In genomic region chr21:8406331-8406730, GRCh38 we compare ENCODE assay signal across 3 cellular contexts.
A peak's percentile ranks its signal among the peaks of the same experiment; 100 is the strongest.
DNase-seq lines count a peak whose midpoint lies in the region; ATAC-seq lines count a peak whose summit lies in the region.
"Not testable (repeated sequence)": the region's sequence is repeated elsewhere in the genome, so short reads cannot be mapped to it uniquely, and the experiment has no call there.

No MANE protein-coding gene starts in this region.

- H3K4me3 ChIP-seq in aorta (ENCODE audit: low read length in 2 of 2) = not testable (repeated sequence)

- not testable (repeated sequence) for H3K36me3 ChIP-seq in aorta (ENCODE audit: control insufficient read depth in 1 of 2, insufficient read depth in 2 of 2, low read length in 1 of 2)

- not testable (repeated sequence) for H3K27me3 ChIP-seq in aorta (ENCODE audit: control insufficient read depth in 1 of 2, insufficient read depth in 2 of 2, low read length in 1 of 2)

- WGBS in aorta, 2 donors = no CpG with 5 or more reads among the region's 15 CpGs

- H3K9me3 ChIP-seq in aorta (ENCODE audit: control insufficient read depth, low read length) = not testable (repeated sequence)

- H3K4me1 ChIP-seq in aorta (ENCODE audit: control insufficient read depth in 1 of 2, insufficient read depth in 2 of 2, low read length in 2 of 2) = not testable (repeated sequence)

- intact Hi-C loops in sciatic nerve (cut with DNase I); aorta (cut with DNase I): not testable (repeated sequence)

- ATAC-seq in esophagus mucosa (peak; percentile 48), sciatic nerve (peak; percentile 66), aorta (ENCODE audit: low FRiP score) (peak; percentile 77)

- not testable (repeated sequence) for DNase-seq in sciatic nerve (ENCODE audit: low spot score); aorta

- H3K27ac ChIP-seq in aorta (ENCODE audit: low read depth in 1 of 2, low read length in 2 of 2) = not testable (repeated sequence)
